In the genomic region with DNA sequence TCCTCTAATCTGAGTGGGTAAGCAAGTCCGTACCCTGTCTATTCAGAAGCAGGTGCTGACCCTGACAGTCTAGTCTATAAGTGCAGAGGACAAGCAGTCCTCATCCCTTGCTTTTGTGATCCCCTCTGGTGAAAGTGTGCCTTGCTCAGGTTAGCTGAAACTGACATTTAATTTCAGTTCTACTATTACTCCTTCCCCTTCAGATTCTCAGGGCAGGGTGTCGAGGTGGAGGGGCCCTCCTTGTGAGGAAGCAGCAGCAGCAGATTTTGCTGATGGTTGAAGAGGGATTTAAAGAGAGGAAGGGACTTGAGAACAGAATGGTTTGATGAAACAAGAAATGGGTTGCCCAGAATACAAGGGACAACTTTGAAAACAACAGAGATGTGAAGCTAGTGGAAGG, we compare ENCODE assay signal across 18 cellular contexts.
DNase-seq lines count a peak whose midpoint lies in the region; ATAC-seq, FAIRE-seq and TF ChIP-seq lines count a peak whose summit lies in the region.
"Had no signal": no experiment of that assay in that cellular context is flagged by ENCODE, and none has a peak within 500 bp of the region (broad histone marks: within the 10 kb centered on the region; RNA-seq: fewer than 3 reads in every experiment).

No MANE protein-coding gene starts in this region.

- no peaks in the 10 kb centered on the region for H3K9me3 ChIP-seq in suprapubic skin
- H3K9me3 ChIP-seq: testis had no signal

- ATAC-seq in GM18498 (IDR thresholded peaks at IDR 0.05; ENCODE audit: unreplicated experiment) (peak; percentile 34), GM18907 (IDR thresholded peaks at IDR 0.05; ENCODE audit: unreplicated experiment) (peak; percentile 38), HG02571 (IDR thresholded peaks at IDR 0.05; ENCODE audit: unreplicated experiment) (peak; percentile 25), HG03520 (IDR thresholded peaks at IDR 0.05; ENCODE audit: unreplicated experiment) (peak; percentile 33), GM21737 (IDR thresholded peaks at IDR 0.05; ENCODE audit: unreplicated experiment) (no peak), sciatic nerve (no peak)
- ATAC-seq: HCT116, HepG2 had no signal

- no peak for DNase-seq in H54 (ENCODE audit: insufficient read length, low spot score)
- no peak for DNase-seq in sciatic nerve (ENCODE audit: low spot score)
- no peak for DNase-seq in suprapubic skin (ENCODE audit: low spot score in 2 of 2)
- DNase-seq: erythroblast; glutamatergic neuron; NCI-H1092; NCI-H2171 treated with DMSO at 0.1 percent for 48 hours; NK-92 treated with Interleukin-12 subunit alpha and Interleukin-12 subunit beta, amount 100 ng/mL, for 24 hours; SHP77 treated with DMSO at 0.1 percent for 48 hours; testis had no signal

- FAIRE-seq in H54 (lab: Jason Lieb, UNC) = no peak
- FAIRE-seq: HepG2 had no signal

- H3K27me3 ChIP-seq in suprapubic skin = no peaks in the 10 kb centered on the region
- H3K27me3 ChIP-seq: testis had no signal

- TF ChIP-seq POLR2A in H54 (IDR thresholded peaks at IDR 0.05; ENCODE audit: low read depth, low read length) = no peak
- TF ChIP-seq POLR2A in suprapubic skin (IDR thresholded peaks at IDR 0.05) = no peak

- no peak overlapping the region for H3K4me3 ChIP-seq in suprapubic skin
- H3K4me3 ChIP-seq: skin epidermis, testis had no signal

- TF ChIP-seq EP300 in suprapubic skin (IDR thresholded peaks at IDR 0.05) = no peak

- no peak for TF ChIP-seq CTCF in suprapubic skin (IDR thresholded peaks at IDR 0.05)

- H3K27ac ChIP-seq in suprapubic skin = no peak overlapping the region
- H3K27ac ChIP-seq: skin epidermis, testis had no signal

- no peaks in the 10 kb centered on the region for H3K4me1 ChIP-seq in suprapubic skin
- H3K4me1 ChIP-seq: testis had no signal

- H3K36me3 ChIP-seq in suprapubic skin = no peaks in the 10 kb centered on the region

- WGBS in suprapubic skin = 34% methylated on average over 2 of the region's 2 CpGs

- intact Hi-C loops in sciatic nerve (cut with DNase I) = no loop called here

Comparison
In these comparisons a context has a peak if more than half of its experiments do, and no peak if none do; other contexts are left out.
1. ATAC-seq: peak in GM18498 (single experiment), GM18907 (single experiment), HG02571 (single experiment) and HG03520 (single experiment); none in GM21737 (single experiment) and sciatic nerve (single experiment).